In the genomic region with DNA sequence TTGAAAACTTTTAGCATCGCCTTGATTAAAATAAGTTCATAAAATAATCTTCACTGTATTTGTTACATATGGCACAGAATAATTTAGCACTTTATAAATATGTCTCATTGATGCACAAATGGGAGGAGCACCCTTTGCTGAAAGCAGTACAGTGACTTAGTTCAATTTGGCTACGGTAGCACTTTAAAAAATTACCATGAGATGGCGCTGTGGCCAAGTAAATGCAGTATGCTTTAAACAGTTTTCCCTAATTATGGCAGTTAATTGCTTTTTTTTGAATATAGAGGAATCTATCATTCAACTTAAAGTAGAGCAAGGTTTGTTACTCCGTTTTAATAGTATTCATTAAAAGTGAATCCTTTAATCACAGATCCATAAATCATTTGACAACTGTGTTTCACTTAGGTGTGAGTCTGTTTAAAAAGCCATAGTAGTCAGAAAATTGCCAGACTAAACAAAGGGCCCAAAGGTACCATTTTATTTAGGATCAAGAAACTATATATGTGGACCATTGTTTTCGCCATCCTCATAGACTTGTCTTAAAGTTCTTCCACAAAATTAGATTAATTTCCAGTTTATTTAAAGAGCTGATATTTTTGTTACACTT, we compare ENCODE assay signal across 9 cellular contexts. TPM values are rescaled to one million over a fixed set of nuclear protein-coding genes. Genes with fewer than 3 reads are reported as not detected.
DNase-seq lines count a peak whose midpoint lies in the region; ATAC-seq and TF ChIP-seq lines count a peak whose summit lies in the region.
"Had no signal": no experiment of that assay in that cellular context is flagged by ENCODE, and none has a peak within 500 bp of the region (broad histone marks: within the 10 kb centered on the region; RNA-seq: fewer than 3 reads in every experiment).

No MANE protein-coding gene starts in this region.

- no peaks in the 10 kb centered on the region for H3K9me3 ChIP-seq in CD4-positive, alpha-beta memory T cell (ENCODE audit: control insufficient read depth in 1 of 2, low read length in 2 of 2)
- no peaks in the 10 kb centered on the region for H3K9me3 ChIP-seq in gastrocnemius medialis

- no peaks in the 10 kb centered on the region for H3K36me3 ChIP-seq in CD4-positive, alpha-beta memory T cell (ENCODE audit: insufficient read depth, low read length)
- no peaks in the 10 kb centered on the region for H3K36me3 ChIP-seq in gastrocnemius medialis

- H3K27ac Mint-ChIP-seq in CD4-positive, alpha-beta memory T cell = no peak overlapping the region
- no peak overlapping the region for H3K27ac Mint-ChIP-seq in activated CD8-positive, alpha-beta T cell treated with anti-CD3 and anti-CD28 coated beads for 36 hours
- H3K27ac Mint-ChIP-seq: T-cell had no signal

- no peaks in the 10 kb centered on the region for H3K4me1 ChIP-seq in CD4-positive, alpha-beta memory T cell (ENCODE audit: insufficient read depth, low read length)
- no peaks in the 10 kb centered on the region for H3K4me1 ChIP-seq in gastrocnemius medialis

- CTCF ChIA-PET in CD4-positive, alpha-beta memory T cell (lab: Charles Lee; ENCODE audit: partially characterized antibody) = no interaction called here
- CTCF ChIA-PET in activated CD8-positive, alpha-beta T cell treated with anti-CD3 and anti-CD28 coated beads for 36 hours (lab: Charles Lee) = interaction anchor here (0.6 to 1.8 kb wide), 22 partner anchors 8 to 1212 kb away, joined by 3 to 8 read pairs (median 4); no protein-coding TSS in a partner anchor

- no peaks in the 10 kb centered on the region for H3K4me1 Mint-ChIP-seq in CD4-positive, alpha-beta memory T cell
- no peaks in the 10 kb centered on the region for H3K4me1 Mint-ChIP-seq in activated CD8-positive, alpha-beta T cell treated with anti-CD3 and anti-CD28 coated beads for 36 hours (ENCODE audit: low read depth)
- H3K4me1 Mint-ChIP-seq: T-cell had no signal

- TF ChIP-seq POLR2A in gastrocnemius medialis (IDR thresholded peaks at IDR 0.05) = no peak

- peak; percentile 49 for ATAC-seq in GM18867 (IDR thresholded peaks at IDR 0.05; ENCODE audit: unreplicated experiment)
- no peak for ATAC-seq in activated CD8-positive, alpha-beta T cell treated with anti-CD3 and anti-CD28 coated beads for 36 hours
- no peak for ATAC-seq in gastrocnemius medialis
- ATAC-seq in HG03354 (IDR thresholded peaks at IDR 0.05; ENCODE audit: poor library complexity, severe bottlenecking, unreplicated experiment) = no peak
- no peak for ATAC-seq in HG03196 (IDR thresholded peaks at IDR 0.05; ENCODE audit: unreplicated experiment)
- ATAC-seq: T-cell had no signal

- peak; percentile 93 for TF ChIP-seq CTCF in activated CD8-positive, alpha-beta T cell treated with anti-CD3 and anti-CD28 coated beads for 36 hours (IDR thresholded peaks at IDR 0.05)
- peak; percentile 28 to 65 (median 53) for TF ChIP-seq CTCF in gastrocnemius medialis (IDR thresholded peaks at IDR 0.05 in 4 of 5, conservative IDR thresholded peaks at IDR 0.05 in 1 of 5)

- no peaks in the 10 kb centered on the region for H3K27me3 ChIP-seq in CD4-positive, alpha-beta memory T cell (ENCODE audit: insufficient read depth, low read length)
- H3K27me3 ChIP-seq in gastrocnemius medialis = no peaks in the 10 kb centered on the region

- no peaks in the 10 kb centered on the region for H3K36me3 Mint-ChIP-seq in CD4-positive, alpha-beta memory T cell
- H3K36me3 Mint-ChIP-seq in activated CD8-positive, alpha-beta T cell treated with anti-CD3 and anti-CD28 coated beads for 36 hours (ENCODE audit: low read depth) = no peaks in the 10 kb centered on the region
- H3K36me3 Mint-ChIP-seq: T-cell had no signal

- in situ Hi-C loops in gastrocnemius medialis (cut with MboI; ENCODE audit: low sequenced_read_pairs in 4 of 4) = loop anchor here in 3 of 4 donors (5.0 to 25.0 kb wide), 3 partner anchors 931 to 943 kb away; no protein-coding TSS in a partner anchor

- DNase-seq in CD4-positive, alpha-beta memory T cell = peak in 3 of 5 donors; percentile 10 to 14 (median 11)
- DNase-seq in NCI-H226 (peak; percentile 20), glomerular visceral epithelial cell (ENCODE audit: extremely low spot score) (peak; percentile 45), gastrocnemius medialis (no peak)
- DNase-seq in activated CD8-positive, alpha-beta T cell treated with anti-CD3 and anti-CD28 coated beads for 36 hours = peak; percentile 55

- no peak overlapping the region for H3K27ac ChIP-seq in CD4-positive, alpha-beta memory T cell (ENCODE audit: low read depth, low read length)
- H3K27ac ChIP-seq in gastrocnemius medialis = no peak overlapping the region

- POLR2A ChIA-PET in CD4-positive, alpha-beta memory T cell (lab: Charles Lee; ENCODE audit: partially characterized antibody) = no interaction called here
- POLR2A ChIA-PET in activated CD8-positive, alpha-beta T cell treated with anti-CD3 and anti-CD28 coated beads for 36 hours (lab: Charles Lee) = interaction anchor here (0.6 kb wide), 1 partner anchor 16 kb away, joined by 3 read pairs; no protein-coding TSS in a partner anchor

- no peaks in the 10 kb centered on the region for H3K9me3 Mint-ChIP-seq in CD4-positive, alpha-beta memory T cell
- no peaks in the 10 kb centered on the region for H3K9me3 Mint-ChIP-seq in activated CD8-positive, alpha-beta T cell treated with anti-CD3 and anti-CD28 coated beads for 36 hours
- H3K9me3 Mint-ChIP-seq: T-cell had no signal

- no peak overlapping the region for H3K4me3 ChIP-seq in CD4-positive, alpha-beta memory T cell (ENCODE audit: low read length in 2 of 2)
- H3K4me3 ChIP-seq in gastrocnemius medialis = no peak overlapping the region

- peaks cover 1 to 6% of the 10 kb centered on the region in 2 donors for H3K27me3 Mint-ChIP-seq in CD4-positive, alpha-beta memory T cell
- H3K27me3 Mint-ChIP-seq in activated CD8-positive, alpha-beta T cell treated with anti-CD3 and anti-CD28 coated beads for 36 hours = peaks cover 1% of the 10 kb centered on the region

- H3K4me3 Mint-ChIP-seq in CD4-positive, alpha-beta memory T cell = no peak overlapping the region
- no peak overlapping the region for H3K4me3 Mint-ChIP-seq in activated CD8-positive, alpha-beta T cell treated with anti-CD3 and anti-CD28 coated beads for 36 hours
- H3K4me3 Mint-ChIP-seq: T-cell had no signal

- intact Hi-C loops in CD4-positive, alpha-beta memory T cell (cut with micrococcal nuclease) = no loop called here
- intact Hi-C loops in activated CD8-positive, alpha-beta T cell treated with anti-CD3 and anti-CD28 coated beads for 36 hours (cut with micrococcal nuclease) = loop anchor here (5.0 kb wide), 1 partner anchor 941 kb away; no protein-coding TSS in a partner anchor
- intact Hi-C loops in gastrocnemius medialis (cut with DNase I; ENCODE audit: low total_unique reads) = loop anchor here (2.0 kb wide), 1 partner anchor 943 kb away; no protein-coding TSS in a partner anchor

RNA-seq across cellular contexts. Expression of a gene that starts 34.7 kb away (rescaled TPM):
- total RNA-seq in CD4-positive, alpha-beta memory T cell = 10 to 100 TPM; 57.5 to 61.2 TPM
- 100 to 1,000 TPM; 129 to 136 TPM for polyA plus RNA-seq in CD4-positive, alpha-beta memory T cell
- total RNA-seq in activated CD8-positive, alpha-beta T cell treated with anti-CD3 and anti-CD28 coated beads for 36 hours = 100 to 1,000 TPM; 130 to 133 TPM
- total RNA-seq in gastrocnemius medialis = 100 to 1,000 TPM in 1 of 4 donors, 10 to 100 TPM in 3; 70.7 to 100 (median 94.3) TPM

Comparison
In these comparisons a context has a peak if more than half of its experiments do, and no peak if none do; other contexts are left out.
1. DNase-seq: peak in CD4-positive, alpha-beta memory T cell (3 of 5), NCI-H226 (single experiment), activated CD8-positive, alpha-beta T cell treated with anti-CD3 and anti-CD28 coated beads for 36 hours (single experiment) and glomerular visceral epithelial cell (single experiment); none in gastrocnemius medialis (0 of 2).